In the genomic region with DNA sequence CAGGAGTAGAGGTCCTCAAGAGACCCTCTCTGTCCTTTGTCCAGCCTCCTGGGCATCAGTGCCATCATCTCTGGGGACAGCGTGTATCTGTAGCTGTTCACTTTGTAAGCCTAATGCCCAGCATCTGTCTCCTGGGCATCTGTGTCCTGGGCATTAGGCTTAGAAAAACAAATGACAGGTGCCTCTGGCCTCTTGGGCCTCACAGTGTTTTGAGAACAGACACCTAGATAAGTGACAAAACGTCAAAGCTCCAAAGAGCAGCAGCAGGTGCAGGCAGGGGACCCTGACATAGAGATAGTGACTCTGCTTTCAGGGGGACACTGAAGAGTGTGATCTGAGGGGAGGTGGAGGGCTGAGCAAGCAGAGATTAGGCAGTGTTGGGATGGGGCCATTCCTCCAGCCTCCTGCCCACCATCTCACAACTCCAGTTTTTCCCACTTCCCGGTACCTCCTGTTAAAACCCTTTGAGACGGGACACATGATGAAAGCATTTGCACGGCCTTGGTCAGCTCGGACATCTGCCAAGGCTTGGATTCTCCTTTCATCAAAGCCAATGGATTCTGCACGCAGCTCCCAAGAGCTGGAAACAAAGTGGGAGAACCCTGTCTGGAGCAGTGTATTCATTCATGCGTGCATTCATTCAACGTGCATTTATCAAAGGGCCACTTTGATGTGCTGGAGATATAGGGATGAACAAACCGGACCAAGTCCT, we compare ENCODE assay signal across 16 cellular contexts. TPM values are rescaled to one million over a fixed set of nuclear protein-coding genes. Genes with fewer than 3 reads are reported as not detected.
DNase-seq lines count a peak whose midpoint lies in the region; ATAC-seq and TF ChIP-seq lines count a peak whose summit lies in the region.
"Had no signal": no experiment of that assay in that cellular context is flagged by ENCODE, and none has a peak within 500 bp of the region (broad histone marks: within the 10 kb centered on the region; RNA-seq: fewer than 3 reads in every experiment).

No MANE protein-coding gene starts in this region.

- H3K36me3 ChIP-seq in Loucy (ENCODE audit: insufficient read depth, low read length), result no peaks in the 10 kb centered on the region
- H3K36me3 ChIP-seq: thoracic aorta had no signal

- H3K9me3 ChIP-seq in Loucy (ENCODE audit: insufficient read depth, low read depth, low read length), result no peaks in the 10 kb centered on the region
- H3K9me3 ChIP-seq: Caco-2, thoracic aorta had no signal

- TF ChIP-seq CTCF in Loucy (conservative IDR thresholded peaks at IDR 0.05; ENCODE audit: low read length) (no peak), coronary artery (IDR thresholded peaks at IDR 0.05) (no peak), GM13977 (IDR thresholded peaks at IDR 0.05; ENCODE audit: extremely low read depth, insufficient read depth, missing control alignments) (no peak)

- H3K4me3 ChIP-seq in Loucy (ENCODE audit: low read length, poor library complexity, severe bottlenecking) (no peak overlapping the region), coronary artery (no peak overlapping the region)
- H3K4me3 ChIP-seq: thoracic aorta had no signal

- peak; percentile 27 for ATAC-seq in sciatic nerve
- ATAC-seq in GM21447 (IDR thresholded peaks at IDR 0.05; ENCODE audit: unreplicated experiment), result no peak
- ATAC-seq: naive thymus-derived CD8-positive, alpha-beta T cell had no signal

- peak overlapping the region; percentile 63 for H3K4me2 ChIP-seq in Loucy (ENCODE audit: low read depth, low read length, poor library complexity, severe bottlenecking)

- peaks cover 9% of the 10 kb centered on the region for H3K27me3 Mint-ChIP-seq in T-helper 1 cell treated with Interleukin-12 subunit alpha and Interleukin-12 subunit beta and Interleukin-4 antibody, amounts not matched to agents 30 μg/mL and 1 μg/mL, for 36 hours (ENCODE audit: low read depth)

- no peaks in the 10 kb centered on the region for H4K20me1 ChIP-seq in Loucy (ENCODE audit: insufficient read depth, low read length, poor library complexity, severe bottlenecking)

- H3K4me1 Mint-ChIP-seq in T-helper 1 cell treated with Interleukin-12 subunit alpha and Interleukin-12 subunit beta and Interleukin-4 antibody, amounts not matched to agents 30 μg/mL and 1 μg/mL, for 36 hours (ENCODE audit: low read depth), result peaks cover 49% of the 10 kb centered on the region
- H3K4me1 Mint-ChIP-seq: IgD-negative memory B cell had no signal

- no peaks in the 10 kb centered on the region for H3K9me3 Mint-ChIP-seq in T-helper 1 cell treated with Interleukin-12 subunit alpha and Interleukin-12 subunit beta and Interleukin-4 antibody, amounts not matched to agents 30 μg/mL and 1 μg/mL, for 36 hours
- H3K9me3 Mint-ChIP-seq: activated naive CD8-positive, alpha-beta T cell treated with anti-CD3 and anti-CD28 coated beads, Interleukin-2, amount 10 ng/mL, durations not matched to agents 7 days and 5 days; IgD-negative memory B cell; naive thymus-derived CD8-positive, alpha-beta T cell had no signal

- peaks cover 2% of the 10 kb centered on the region for H3K36me3 Mint-ChIP-seq in T-helper 1 cell treated with Interleukin-12 subunit alpha and Interleukin-12 subunit beta and Interleukin-4 antibody, amounts not matched to agents 30 μg/mL and 1 μg/mL, for 36 hours (ENCODE audit: low read depth)
- H3K36me3 Mint-ChIP-seq: activated naive CD8-positive, alpha-beta T cell treated with anti-CD3 and anti-CD28 coated beads, Interleukin-2, amount 10 ng/mL, durations not matched to agents 7 days and 5 days; IgD-negative memory B cell; naive thymus-derived CD8-positive, alpha-beta T cell had no signal

- no peak overlapping the region for H2AFZ ChIP-seq in Loucy (ENCODE audit: low read length)

- H3K4me3 Mint-ChIP-seq in T-helper 1 cell treated with Interleukin-12 subunit alpha and Interleukin-12 subunit beta and Interleukin-4 antibody, amounts not matched to agents 30 μg/mL and 1 μg/mL, for 36 hours, result peak overlapping the region; percentile 45
- H3K4me3 Mint-ChIP-seq: IgD-negative memory B cell; naive thymus-derived CD8-positive, alpha-beta T cell had no signal

- no peaks in the 10 kb centered on the region for H3K9me2 ChIP-seq in Loucy (replicated peaks; ENCODE audit: low read depth, low read length)

- DNase-seq in T-helper 1 cell (no peak), coronary artery (ENCODE audit: low spot score) (no peak), sciatic nerve (ENCODE audit: low spot score) (peak; percentile 50), GM13977 (ENCODE audit: low spot score) (no peak)
- DNase-seq in stimulated activated naive CD4-positive, alpha-beta T cell treated with Interleukin-2 at 50 U/mL for 16 hours (lab: John Stamatoyannopoulos, UW), result no peak
- DNase-seq: activated naive CD8-positive, alpha-beta T cell treated with anti-CD3 and anti-CD28 coated beads, Interleukin-2, amount 10 ng/mL, durations not matched to agents 7 days and 5 days; islet precursor cell; naive thymus-derived CD8-positive, alpha-beta T cell; NCI-H1436; NCI-H526 treated with DMSO at 0.1 percent for 48 hours had no signal

- peak overlapping the region; percentile 82 for H3K27ac Mint-ChIP-seq in T-helper 1 cell treated with Interleukin-12 subunit alpha and Interleukin-12 subunit beta and Interleukin-4 antibody, amounts not matched to agents 30 μg/mL and 1 μg/mL, for 36 hours
- H3K27ac Mint-ChIP-seq: IgD-negative memory B cell; naive thymus-derived CD8-positive, alpha-beta T cell had no signal

- no peak overlapping the region for H3K9ac ChIP-seq in Loucy (ENCODE audit: low read depth, low read length, poor library complexity, severe bottlenecking)

- peaks cover 42% of the 10 kb centered on the region for H3K4me1 ChIP-seq in Loucy (ENCODE audit: insufficient read depth, low read length, poor library complexity, severe bottlenecking)
- H3K4me1 ChIP-seq: Caco-2 had no signal

- no peaks in the 10 kb centered on the region for H3F3A ChIP-seq in Loucy (ENCODE audit: low read depth)

- H3K27me3 ChIP-seq in Loucy (ENCODE audit: insufficient read depth, low read length, poor library complexity, severe bottlenecking), result no peaks in the 10 kb centered on the region

- H3K27ac ChIP-seq in coronary artery, result peak overlapping the region; percentile 60 to 85

- intact Hi-C loops in sciatic nerve (cut with DNase I), result no loop called here

- in situ Hi-C loops in GM13977 (cut with MboI; ENCODE audit: low pct_unique_long_range_greater_than_20kb, low sequenced_read_pairs, unreplicated experiment), result no loop called here

- H3K79me2 ChIP-seq in Loucy (ENCODE audit: insufficient read depth, low read length), result no peaks in the 10 kb centered on the region

RNA-seq across cellular contexts. Expression of gene CD93, which starts 55.5 kb away (rescaled TPM):
- 81.0 TPM for total RNA-seq in sciatic nerve
- total RNA-seq: Caco-2 had no signal
